ENCODE assay signal across 8 cellular contexts in the genomic region with DNA sequence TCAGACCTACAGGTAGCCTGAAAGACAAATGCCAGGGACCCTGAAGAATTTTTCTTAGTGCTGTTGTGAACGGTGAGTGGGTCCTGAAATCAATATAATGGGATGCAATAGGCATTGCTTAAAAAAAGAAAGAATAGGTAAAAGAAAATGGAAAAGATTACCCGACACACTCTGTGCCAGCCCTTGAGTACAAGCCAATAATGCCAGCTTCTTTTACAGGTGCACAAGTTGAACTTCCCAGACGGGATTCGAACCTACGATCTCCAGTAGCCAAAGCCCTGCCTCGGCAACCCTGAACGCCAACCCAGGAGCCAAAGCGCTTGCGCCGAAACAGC. TPM values are rescaled to one million over a fixed set of nuclear protein-coding genes. Genes with fewer than 3 reads are reported as not detected.
A peak's percentile ranks its signal among the peaks of the same experiment; 100 is the strongest.
DNase-seq lines count a peak whose midpoint lies in the region; ATAC-seq and TF ChIP-seq lines count a peak whose summit lies in the region.

No MANE protein-coding gene starts in this region.

- peak overlapping the region; percentile 24; the same call in 1 of the 2 replicates for H3K4me3 ChIP-seq in GM23338
- H3K4me3 ChIP-seq in SU-DHL-6 (ENCODE audit: insufficient read depth, low read length, poor library complexity, severe bottlenecking): peak overlapping the region; percentile 53
- peak overlapping the region; percentile 35 for H3K4me3 ChIP-seq in fibroblast of mammary gland (ENCODE audit: control insufficient read depth, low read depth, low read length)
- H3K4me3 ChIP-seq in skeletal muscle cell (ENCODE audit: low read depth, low read length): peak overlapping the region; percentile 58

- no peaks in the 10 kb centered on the region for H3K36me3 Mint-ChIP-seq in GM23338 (ENCODE audit: low read depth)

- no peaks in the 10 kb centered on the region for H3K36me3 ChIP-seq in GM23338 (ENCODE audit: insufficient read depth)
- no peaks in the 10 kb centered on the region for H3K36me3 ChIP-seq in SU-DHL-6 (ENCODE audit: low read length)

- no peaks in the 10 kb centered on the region for H3K27me3 ChIP-seq in GM23338 (ENCODE audit: insufficient read depth)
- no peaks in the 10 kb centered on the region for H3K27me3 ChIP-seq in SU-DHL-6 (ENCODE audit: low read length)
- no peaks in the 10 kb centered on the region for H3K27me3 ChIP-seq in foreskin keratinocyte

- no peak for ATAC-seq in GM23338
- ATAC-seq in foreskin keratinocyte: no peak

- H4K20me1 ChIP-seq in GM23338 (replicated peaks; ENCODE audit: insufficient read depth): no peaks in the 10 kb centered on the region
- H4K20me1 ChIP-seq in SU-DHL-6 (ENCODE audit: low read depth, low read length): no peaks in the 10 kb centered on the region

- no peak overlapping the region for H3K27ac ChIP-seq in GM23338 (ENCODE audit: low read depth)
- peak overlapping the region; percentile 40 for H3K27ac ChIP-seq in SU-DHL-6 (ENCODE audit: low read depth, low read length)
- no peak overlapping the region for H3K27ac ChIP-seq in foreskin keratinocyte

- H3K4me1 ChIP-seq in GM23338 (ENCODE audit: insufficient read depth) (peaks cover 5% of the 10 kb centered on the region; the same call in 1 of the 2 replicates), foreskin keratinocyte (no peaks in the 10 kb centered on the region)

- no peaks in the 10 kb centered on the region for H3K79me2 ChIP-seq in GM23338 (replicated peaks; ENCODE audit: insufficient read depth)
- no peaks in the 10 kb centered on the region for H3K79me2 ChIP-seq in SU-DHL-6 (ENCODE audit: insufficient read depth, low read length)

- peak overlapping the region; percentile 56 for H3K9ac ChIP-seq in SU-DHL-6 (ENCODE audit: low read length)

- H3K9me3 Mint-ChIP-seq in GM23338: no peaks in the 10 kb centered on the region; the same call in 2 of the 3 replicates

- H3K9me2 ChIP-seq in GM23338 (ENCODE audit: insufficient read depth): no peaks in the 10 kb centered on the region
- H3K9me2 ChIP-seq in SU-DHL-6 (replicated peaks; ENCODE audit: insufficient read depth, low read length): no peaks in the 10 kb centered on the region

- DNase-seq in GM23338 (ENCODE audit: low spot score) (no peak), fibroblast of mammary gland (ENCODE audit: low read depth) (no peak), skeletal muscle cell (ENCODE audit: low read depth) (no peak), foreskin keratinocyte (no peak), COR-L47 (lab: John Stamatoyannopoulos, UW) (no peak), ecto neural progenitor cell (ENCODE audit: low spot score) (no peak), Kasumi-1 (lab: John Stamatoyannopoulos, UW) (no peak)

- H3K27me3 Mint-ChIP-seq in GM23338 (ENCODE audit: insufficient read depth, low read depth, poor library complexity): no peaks in the 10 kb centered on the region

- H3F3A ChIP-seq in GM23338 (replicated peaks; ENCODE audit: low read depth) (no peaks in the 10 kb centered on the region), SU-DHL-6 (ENCODE audit: insufficient read depth) (no peaks in the 10 kb centered on the region)

- peaks cover 9% of the 10 kb centered on the region; the same call in 2 of the 3 replicates for H3K4me1 Mint-ChIP-seq in GM23338

- no peak overlapping the region for H3K4me2 ChIP-seq in GM23338
- H3K4me2 ChIP-seq in SU-DHL-6 (ENCODE audit: low read depth, low read length, poor library complexity, severe bottlenecking): peak overlapping the region; percentile 76

- no peak overlapping the region for H3K27ac Mint-ChIP-seq in GM23338

- H2AFZ ChIP-seq in GM23338 (peak overlapping the region; percentile 74; the same call in 1 of the 2 replicates), SU-DHL-6 (ENCODE audit: low read depth, low read length, severe bottlenecking) (peak overlapping the region; percentile 77)

- TF ChIP-seq CTCF in GM23338 (conservative IDR thresholded peaks at IDR 0.05; ENCODE audit: low read depth in 2 of 2): no peak
- no peak for TF ChIP-seq CTCF in SU-DHL-6 (IDR thresholded peaks at IDR 0.05; ENCODE audit: insufficient read depth, low read length, poor library complexity, severe bottlenecking)
- no peak for TF ChIP-seq CTCF in fibroblast of mammary gland (conservative IDR thresholded peaks at IDR 0.05; ENCODE audit: control insufficient read depth, insufficient read depth, low read depth, low read length)
- no peak for TF ChIP-seq CTCF in foreskin keratinocyte (conservative IDR thresholded peaks at IDR 0.05)

- peak overlapping the region; percentile 27 for H3K4me3 Mint-ChIP-seq in GM23338

- H3K9me3 ChIP-seq in SU-DHL-6 (ENCODE audit: insufficient read depth, low read length): no peaks in the 10 kb centered on the region

TF ChIP-seq in GM23338, 12 proteins besides CTCF, POLR2A, EP300 and RAD21:
- TF ChIP-seq EZH2 (IDR thresholded peaks at IDR 0.05; ENCODE audit: low read depth, unreplicated experiment) (no peak), CREB1 (CRISPR knock-in tag; IDR thresholded peaks at IDR 0.05; ENCODE audit: low read depth) (no peak)

RNA-seq across cellular contexts. Expression of a gene that starts 24.7 kb away (rescaled TPM):
- total RNA-seq in GM23338 (2014; rRNA removed; shearing (Covaris generic)): not detected in 2 replicates
- polyA plus RNA-seq in GM23338 (2016; fragmentation: Nextera tagmentation; extraction: Ambion mirVana) (not detected in 2 replicates), foreskin keratinocyte (not detected in 2 replicates)
- not detected in 2 replicates for total RNA-seq in foreskin keratinocyte

RNA-seq across cellular contexts. Expression of a gene that starts 40.3 kb away (rescaled TPM):
- total RNA-seq in GM23338 (2014; rRNA removed; shearing (Covaris generic)): 14.1 and 15.2 TPM in 2 replicates
- 9.0 and 9.5 TPM in 2 replicates for polyA plus RNA-seq in GM23338 (2016; fragmentation: Nextera tagmentation; extraction: Ambion mirVana)
- 17.7 and 19.8 TPM in 2 replicates for total RNA-seq in foreskin keratinocyte
- polyA plus RNA-seq in foreskin keratinocyte: 14.9 and 18.2 TPM in 2 replicates

RNA-seq across cellular contexts. Expression of a gene that starts 49.5 kb away (rescaled TPM):
- total RNA-seq in GM23338 (2014; rRNA removed; shearing (Covaris generic)): not detected in 2 replicates
- not detected in 2 replicates for polyA plus RNA-seq in GM23338 (2016; fragmentation: Nextera tagmentation; extraction: Ambion mirVana)
- total RNA-seq in foreskin keratinocyte: not detected in 2 replicates
- polyA plus RNA-seq in foreskin keratinocyte: not detected in 2 replicates

RNA-seq across cellular contexts. Expression of a gene that starts 53.2 kb away (rescaled TPM):
- 0.12 and 0.56 TPM in 2 replicates for total RNA-seq in GM23338 (2014; rRNA removed; shearing (Covaris generic))
- 0.12 and 0.32 TPM in 2 replicates for polyA plus RNA-seq in GM23338 (2016; fragmentation: Nextera tagmentation; extraction: Ambion mirVana)
- total RNA-seq in foreskin keratinocyte: 0.10 and 0.21 TPM in 2 replicates
- 0.08 and 0.25 TPM in 2 replicates for polyA plus RNA-seq in foreskin keratinocyte
